In genomic region chr9:129075996-129076639, GRCh38 we compare ENCODE assay signal across 20 cellular contexts.
"Had no signal": no experiment of that assay in that cellular context is flagged by ENCODE, and none has a peak within 500 bp of the region (broad histone marks: within the 10 kb centered on the region; RNA-seq: fewer than 3 reads in every experiment).

No MANE protein-coding gene starts in this region.

- H3K9me3 ChIP-seq: gastrocnemius medialis, heart left ventricle had no signal

- H3K27ac Mint-ChIP-seq: activated B cell treated with CpG ODN at 0.5 μM for 24 hours; activated CD8-positive, alpha-beta T cell treated with anti-CD3 and anti-CD28 coated beads for 36 hours; activated naive CD4-positive, alpha-beta T cell treated with anti-CD3 and anti-CD28 coated beads for 36 hours; activated T-cell treated with anti-CD3 and anti-CD28 coated beads, Interleukin-2, amount 50 U/mL, for 24 hours; immature natural killer cell; natural killer cell treated with Interleukin-12 subunit alpha and Interleukin-12 subunit beta and Interleukin-15 and Interleukin-18, amount 100 ng/mL, for 72 hours; stimulated activated naive CD8-positive, alpha-beta T cell treated with anti-CD3 and anti-CD28 coated beads, Interleukin-15, Interleukin-2, amounts not matched to agents 100 ng/mL and 50 ng/mL, for 24 hours; type B pancreatic cell had no signal

- H3K4me1 ChIP-seq: gastrocnemius medialis had no signal

- H3K27ac ChIP-seq: brain microvascular endothelial cell, coronary artery, gastrocnemius medialis, heart left ventricle, SK-N-MC had no signal

- H3K4me3 Mint-ChIP-seq: activated B cell treated with CpG ODN at 0.5 μM for 24 hours; activated CD8-positive, alpha-beta T cell treated with anti-CD3 and anti-CD28 coated beads for 36 hours; activated naive CD4-positive, alpha-beta T cell treated with anti-CD3 and anti-CD28 coated beads for 36 hours; activated T-cell treated with anti-CD3 and anti-CD28 coated beads, Interleukin-2, amount 50 U/mL, for 24 hours; immature natural killer cell; natural killer cell treated with Interleukin-12 subunit alpha and Interleukin-12 subunit beta and Interleukin-15 and Interleukin-18, amount 100 ng/mL, for 72 hours; stimulated activated naive CD8-positive, alpha-beta T cell treated with anti-CD3 and anti-CD28 coated beads, Interleukin-15, Interleukin-2, amounts not matched to agents 100 ng/mL and 50 ng/mL, for 24 hours; type B pancreatic cell had no signal

- H3K4me3 ChIP-seq: coronary artery, gastrocnemius medialis, heart left ventricle, SK-N-MC had no signal

- H3K36me3 Mint-ChIP-seq: immature natural killer cell; natural killer cell treated with Interleukin-12 subunit alpha and Interleukin-12 subunit beta and Interleukin-15 and Interleukin-18, amount 100 ng/mL, for 72 hours; type B pancreatic cell had no signal

- H3K36me3 ChIP-seq: brain microvascular endothelial cell had no signal

- H3K27me3 Mint-ChIP-seq: activated B cell treated with CpG ODN at 0.5 μM for 24 hours; activated CD8-positive, alpha-beta T cell treated with anti-CD3 and anti-CD28 coated beads for 36 hours; activated T-cell treated with anti-CD3 and anti-CD28 coated beads, Interleukin-2, amount 50 U/mL, for 24 hours; natural killer cell treated with Interleukin-12 subunit alpha and Interleukin-12 subunit beta and Interleukin-15 and Interleukin-18, amount 100 ng/mL, for 72 hours; stimulated activated naive CD8-positive, alpha-beta T cell treated with anti-CD3 and anti-CD28 coated beads, Interleukin-15, Interleukin-2, amounts not matched to agents 100 ng/mL and 50 ng/mL, for 24 hours; type B pancreatic cell had no signal

- H3K27me3 ChIP-seq: brain microvascular endothelial cell, gastrocnemius medialis, heart left ventricle had no signal

- ATAC-seq: activated CD8-positive, alpha-beta T cell treated with anti-CD3 and anti-CD28 coated beads for 36 hours; esophagus mucosa; gastrocnemius medialis; heart left ventricle; natural killer cell treated with Interleukin-12 subunit alpha and Interleukin-12 subunit beta and Interleukin-15 and Interleukin-18, amount 100 ng/mL, for 72 hours had no signal

- H3K9me3 Mint-ChIP-seq: activated B cell treated with CpG ODN at 0.5 μM for 24 hours; activated CD8-positive, alpha-beta T cell treated with anti-CD3 and anti-CD28 coated beads for 36 hours; activated naive CD4-positive, alpha-beta T cell treated with anti-CD3 and anti-CD28 coated beads for 36 hours; activated T-cell treated with anti-CD3 and anti-CD28 coated beads, Interleukin-2, amount 50 U/mL, for 24 hours; immature natural killer cell; natural killer cell treated with Interleukin-12 subunit alpha and Interleukin-12 subunit beta and Interleukin-15 and Interleukin-18, amount 100 ng/mL, for 72 hours; stimulated activated naive CD8-positive, alpha-beta T cell treated with anti-CD3 and anti-CD28 coated beads, Interleukin-15, Interleukin-2, amounts not matched to agents 100 ng/mL and 50 ng/mL, for 24 hours; type B pancreatic cell had no signal

- DNase-seq: activated B cell treated with CpG ODN at 0.5 μM for 24 hours; activated CD4-positive, alpha-beta T cell treated with anti-CD3 and anti-CD28 coated beads for 48 hours; activated CD8-positive, alpha-beta T cell treated with anti-CD3 and anti-CD28 coated beads for 36 hours; activated naive CD4-positive, alpha-beta T cell treated with anti-CD3 and anti-CD28 coated beads for 36 hours; activated T-cell treated with anti-CD3 and anti-CD28 coated beads, Interleukin-2, amount 50 U/mL, for 24 hours; anterior cingulate cortex; brain microvascular endothelial cell; central memory CD4-positive, alpha-beta T cell; gastrocnemius medialis; immature natural killer cell; kidney glomerular epithelial cell; mesenchymal stem cell; occipital lobe had no signal
